In the genomic region with DNA sequence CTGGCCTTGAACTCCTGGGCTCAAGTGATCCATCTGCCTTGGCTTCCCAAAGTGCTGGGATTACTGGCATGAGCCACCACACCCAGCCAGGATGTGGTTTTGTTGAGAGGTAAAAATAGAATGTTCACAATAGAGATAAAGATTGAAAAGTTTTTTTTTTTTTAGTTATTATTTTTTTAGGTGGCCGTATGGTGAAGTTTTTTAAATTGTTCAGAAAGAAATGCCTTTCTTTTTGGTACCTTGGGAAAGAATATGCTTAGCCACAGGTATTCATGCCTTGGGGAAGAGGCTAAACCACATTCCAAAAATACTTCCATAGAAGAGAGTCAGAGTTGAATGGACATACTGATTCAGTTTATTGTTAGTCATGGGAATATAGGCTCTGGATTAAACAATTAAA, we compare ENCODE assay signal across 14 cellular contexts.
DNase-seq lines count a peak whose midpoint lies in the region; ATAC-seq and TF ChIP-seq lines count a peak whose summit lies in the region.
"Had no signal": no experiment of that assay in that cellular context is flagged by ENCODE, and none has a peak within 500 bp of the region (broad histone marks: within the 10 kb centered on the region; RNA-seq: fewer than 3 reads in every experiment).

No MANE protein-coding gene starts in this region.

- peaks cover 8% of the 10 kb centered on the region for H3K27me3 Mint-ChIP-seq in nephron progenitor cell (ENCODE audit: low read depth, poor library complexity)
- H3K27me3 Mint-ChIP-seq in activated CD8-positive, alpha-beta T cell treated with anti-CD3 and anti-CD28 coated beads for 36 hours, result peaks cover 10% of the 10 kb centered on the region

- TF ChIP-seq POLR2A in HCT116 (IDR thresholded peaks at IDR 0.05; ENCODE audit: borderline replicate concordance, extremely low read depth, insufficient read depth, insufficient read length), result no peak

- H3K4me3 ChIP-seq in HCT116 (replicated peaks in 1 of 2; ENCODE audit: low read depth in 1 of 2, low read length in 2 of 2), result peak overlapping the region in 1 of 2 experiments; percentile 28; a peak in 2 of 4 replicates
- no peak overlapping the region for H3K4me3 ChIP-seq in upper lobe of right lung

- no peak overlapping the region for H3K4me3 Mint-ChIP-seq in nephron progenitor cell
- no peak overlapping the region for H3K4me3 Mint-ChIP-seq in activated CD8-positive, alpha-beta T cell treated with anti-CD3 and anti-CD28 coated beads for 36 hours
- H3K4me3 Mint-ChIP-seq: activated naive CD8-positive, alpha-beta T cell treated with anti-CD3 and anti-CD28 coated beads for 36 hours; dendritic cell treated with granulocyte-macrophage colony-stimulating factor and Interleukin-4, amounts not matched to agents 40 ng/mL and 50 ng/mL, for 4 days; naive thymus-derived CD4-positive, alpha-beta T cell had no signal

- no peaks in the 10 kb centered on the region for H3K79me2 ChIP-seq in HCT116 (ENCODE audit: insufficient read depth, low read length)

- H4K20me1 ChIP-seq in HCT116 (ENCODE audit: insufficient read depth), result no peaks in the 10 kb centered on the region

- H2AFZ ChIP-seq in HCT116 (ENCODE audit: low read depth, low read length, poor library complexity, severe bottlenecking), result peak overlapping the region; percentile 87

- no peaks in the 10 kb centered on the region for H3K9me2 ChIP-seq in HCT116 (ENCODE audit: insufficient read depth)

- no peaks in the 10 kb centered on the region for H3K36me3 Mint-ChIP-seq in nephron progenitor cell (ENCODE audit: low read depth)
- no peaks in the 10 kb centered on the region for H3K36me3 Mint-ChIP-seq in activated CD8-positive, alpha-beta T cell treated with anti-CD3 and anti-CD28 coated beads for 36 hours (ENCODE audit: low read depth)
- H3K36me3 Mint-ChIP-seq: activated naive CD8-positive, alpha-beta T cell treated with anti-CD3 and anti-CD28 coated beads for 36 hours; naive thymus-derived CD4-positive, alpha-beta T cell had no signal

- peak overlapping the region; percentile 26 for H3K9ac ChIP-seq in HCT116 (ENCODE audit: low read length)

- DNase-seq in HCT116 (ENCODE audit: low read depth, low spot score) (no peak), SW480 (ENCODE audit: low spot score) (peak; percentile 42), fibroblast of peridontal ligament (ENCODE audit: extremely low read depth) (peak; percentile 64), nephron progenitor cell (no peak), upper lobe of right lung (no peak), DMS153 treated with DMSO at 0.1 percent for 48 hours (lab: John Stamatoyannopoulos, UW; ENCODE audit: unreplicated experiment) (no peak)
- no peak for DNase-seq in activated CD8-positive, alpha-beta T cell treated with anti-CD3 and anti-CD28 coated beads for 36 hours
- DNase-seq: activated naive CD8-positive, alpha-beta T cell treated with anti-CD3 and anti-CD28 coated beads for 36 hours; activated T-cell treated with anti-CD3 and anti-CD28 coated beads for 4 hours; COR-L47; naive thymus-derived CD4-positive, alpha-beta T cell; NCI-H1930 had no signal

- ATAC-seq in HCT116 (peak; percentile 84), upper lobe of right lung (no peak)
- no peak for ATAC-seq in activated CD8-positive, alpha-beta T cell treated with anti-CD3 and anti-CD28 coated beads for 36 hours
- ATAC-seq: naive thymus-derived CD4-positive, alpha-beta T cell; sciatic nerve had no signal

- BruUV-seq in HCT116 (replicated peaks; lab: Mats Ljungman, UMichigan), result no TSS peak

- H3K4me1 Mint-ChIP-seq in nephron progenitor cell, result no peaks in the 10 kb centered on the region
- H3K4me1 Mint-ChIP-seq in activated CD8-positive, alpha-beta T cell treated with anti-CD3 and anti-CD28 coated beads for 36 hours (ENCODE audit: low read depth), result no peaks in the 10 kb centered on the region
- H3K4me1 Mint-ChIP-seq: activated naive CD8-positive, alpha-beta T cell treated with anti-CD3 and anti-CD28 coated beads for 36 hours; naive thymus-derived CD4-positive, alpha-beta T cell had no signal

- H3K4me2 ChIP-seq in HCT116 (ENCODE audit: low read length), result peak overlapping the region; percentile 67

- RAD21 ChIA-PET in HCT116 (lab: Charles Lee; ENCODE audit: low non-redundant PET in 1 of 2, low total read pairs in 2 of 2, uncharacterized antibody in 2 of 2, unreplicated experiment in 2 of 2), result no interaction called here

- H3K36me3 ChIP-seq in HCT116 (ENCODE audit: control insufficient read depth in 1 of 2, insufficient read depth in 2 of 2, low read length in 2 of 2) (no peaks in the 10 kb centered on the region), upper lobe of right lung (no peaks in the 10 kb centered on the region)

- intact Hi-C loops in HCT116 (cut with micrococcal nuclease), result no loop called here
- intact Hi-C loops in upper lobe of right lung (cut with DNase I), result no loop called here
- intact Hi-C loops in activated CD8-positive, alpha-beta T cell treated with anti-CD3 and anti-CD28 coated beads for 36 hours (cut with micrococcal nuclease), result no loop called here

- H3K27me3 ChIP-seq in HCT116 (ENCODE audit: insufficient read depth, low read length), result no peaks in the 10 kb centered on the region
- peaks cover 8% of the 10 kb centered on the region for H3K27me3 ChIP-seq in upper lobe of right lung

- H3K27ac Mint-ChIP-seq in nephron progenitor cell, result no peak overlapping the region
- no peak overlapping the region for H3K27ac Mint-ChIP-seq in activated CD8-positive, alpha-beta T cell treated with anti-CD3 and anti-CD28 coated beads for 36 hours
- H3K27ac Mint-ChIP-seq: activated naive CD8-positive, alpha-beta T cell treated with anti-CD3 and anti-CD28 coated beads for 36 hours; dendritic cell treated with granulocyte-macrophage colony-stimulating factor and Interleukin-4, amounts not matched to agents 40 ng/mL and 50 ng/mL, for 4 days had no signal

- TF ChIP-seq RAD21 in HCT116 (IDR thresholded peaks at IDR 0.05; ENCODE audit: low read depth), result no peak

- CTCF ChIA-PET in HCT116 (lab: Charles Lee), result no interaction called here
- CTCF ChIA-PET in activated CD8-positive, alpha-beta T cell treated with anti-CD3 and anti-CD28 coated beads for 36 hours (lab: Charles Lee), result no interaction called here

- H3K9me3 Mint-ChIP-seq in nephron progenitor cell, result no peaks in the 10 kb centered on the region
- H3K9me3 Mint-ChIP-seq in activated CD8-positive, alpha-beta T cell treated with anti-CD3 and anti-CD28 coated beads for 36 hours, result no peaks in the 10 kb centered on the region
- H3K9me3 Mint-ChIP-seq: activated naive CD8-positive, alpha-beta T cell treated with anti-CD3 and anti-CD28 coated beads for 36 hours; dendritic cell treated with granulocyte-macrophage colony-stimulating factor and Interleukin-4, amounts not matched to agents 40 ng/mL and 50 ng/mL, for 4 days had no signal

- no peak for TF ChIP-seq CTCF in HCT116 (IDR thresholded peaks at IDR 0.05 in 2 of 3, conservative IDR thresholded peaks at IDR 0.05 in 1 of 3; ENCODE audit: borderline replicate concordance in 1 of 3, insufficient read depth in 1 of 3, low read depth in 2 of 3, low read length in 2 of 3)
- TF ChIP-seq CTCF in nephron progenitor cell (IDR thresholded peaks at IDR 0.05), result no peak
- TF ChIP-seq CTCF in upper lobe of right lung (IDR thresholded peaks at IDR 0.05), result no peak
- TF ChIP-seq CTCF in activated CD8-positive, alpha-beta T cell treated with anti-CD3 and anti-CD28 coated beads for 36 hours (IDR thresholded peaks at IDR 0.05), result no peak

- H3K9me3 ChIP-seq in HCT116 (ENCODE audit: control insufficient read depth in 1 of 2, insufficient read depth in 1 of 2, low read depth in 1 of 2, low read length in 2 of 2) (no peaks in the 10 kb centered on the region), upper lobe of right lung (no peaks in the 10 kb centered on the region)

- H3K27ac ChIP-seq in HCT116 (ENCODE audit: low read depth, low read length) (no peak overlapping the region), upper lobe of right lung (no peak overlapping the region)

- H3K4me1 ChIP-seq in HCT116 (ENCODE audit: control insufficient read depth in 1 of 2, insufficient read depth in 2 of 2, low read length in 2 of 2) (peaks cover 0 to 30% of the 10 kb centered on the region in 2 experiments; a peak in 3 of 4 replicates), upper lobe of right lung (no peaks in the 10 kb centered on the region)

- POLR2A ChIA-PET in HCT116 (lab: Charles Lee), result no interaction called here
- POLR2A ChIA-PET in activated CD8-positive, alpha-beta T cell treated with anti-CD3 and anti-CD28 coated beads for 36 hours (lab: Charles Lee), result interaction anchor here (0.7 kb wide), 1 partner anchor 264 kb away, joined by 3 read pairs; no protein-coding TSS in a partner anchor

TF ChIP-seq in HCT116, 20 proteins besides CTCF, POLR2A, EP300 and RAD21:
- TF ChIP-seq EZH2phosphoT487 (IDR thresholded peaks at IDR 0.05; ENCODE audit: borderline replicate concordance), result no peak
- no peak for TF ChIP-seq EZH2 (IDR thresholded peaks at IDR 0.05)
- no peak for TF ChIP-seq ATF3 (IDR thresholded peaks at IDR 0.05)
- TF ChIP-seq, protein P1, sequence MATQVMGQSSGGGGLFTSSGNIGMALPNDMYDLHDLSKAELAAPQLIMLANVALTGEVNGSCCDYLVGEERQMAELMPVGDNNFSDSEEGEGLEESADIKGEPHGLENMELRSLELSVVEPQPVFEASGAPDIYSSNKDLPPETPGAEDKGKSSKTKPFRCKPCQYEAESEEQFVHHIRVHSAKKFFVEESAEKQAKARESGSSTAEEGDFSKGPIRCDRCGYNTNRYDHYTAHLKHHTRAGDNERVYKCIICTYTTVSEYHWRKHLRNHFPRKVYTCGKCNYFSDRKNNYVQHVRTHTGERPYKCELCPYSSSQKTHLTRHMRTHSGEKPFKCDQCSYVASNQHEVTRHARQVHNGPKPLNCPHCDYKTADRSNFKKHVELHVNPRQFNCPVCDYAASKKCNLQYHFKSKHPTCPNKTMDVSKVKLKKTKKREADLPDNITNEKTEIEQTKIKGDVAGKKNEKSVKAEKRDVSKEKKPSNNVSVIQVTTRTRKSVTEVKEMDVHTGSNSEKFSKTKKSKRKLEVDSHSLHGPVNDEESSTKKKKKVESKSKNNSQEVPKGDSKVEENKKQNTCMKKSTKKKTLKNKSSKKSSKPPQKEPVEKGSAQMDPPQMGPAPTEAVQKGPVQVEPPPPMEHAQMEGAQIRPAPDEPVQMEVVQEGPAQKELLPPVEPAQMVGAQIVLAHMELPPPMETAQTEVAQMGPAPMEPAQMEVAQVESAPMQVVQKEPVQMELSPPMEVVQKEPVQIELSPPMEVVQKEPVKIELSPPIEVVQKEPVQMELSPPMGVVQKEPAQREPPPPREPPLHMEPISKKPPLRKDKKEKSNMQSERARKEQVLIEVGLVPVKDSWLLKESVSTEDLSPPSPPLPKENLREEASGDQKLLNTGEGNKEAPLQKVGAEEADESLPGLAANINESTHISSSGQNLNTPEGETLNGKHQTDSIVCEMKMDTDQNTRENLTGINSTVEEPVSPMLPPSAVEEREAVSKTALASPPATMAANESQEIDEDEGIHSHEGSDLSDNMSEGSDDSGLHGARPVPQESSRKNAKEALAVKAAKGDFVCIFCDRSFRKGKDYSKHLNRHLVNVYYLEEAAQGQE (IDR thresholded peaks at IDR 0.05; ENCODE audit: low read depth), result no peak
- no peak for TF ChIP-seq ZNF274 (IDR thresholded peaks at IDR 0.05; ENCODE audit: low read depth, low read length)

Comparison
In these comparisons a context has a peak if more than half of its experiments do, and no peak if none do; other contexts are left out.
1. DNase-seq: peak in SW480 (single experiment) and fibroblast of peridontal ligament (single experiment); none in HCT116 (single experiment), nephron progenitor cell (single experiment), upper lobe of right lung (single experiment), activated CD8-positive, alpha-beta T cell treated with anti-CD3 and anti-CD28 coated beads for 36 hours (single experiment) and DMS153 treated with DMSO at 0.1 percent for 48 hours (single experiment).